Comparison of ENCODE assay signal across 9 cellular contexts in genomic region chr6:17505062-17505476, GRCh38.
DNase-seq lines count a peak whose midpoint lies in the region; ATAC-seq and TF ChIP-seq lines count a peak whose summit lies in the region.
"Had no signal": no experiment of that assay in that cellular context is flagged by ENCODE, and none has a peak within 500 bp of the region (broad histone marks: within the 10 kb centered on the region; RNA-seq: fewer than 3 reads in every experiment).

No MANE protein-coding gene starts in this region.

- no peak overlapping the region for H3K9ac ChIP-seq in OCI-LY3 (ENCODE audit: low read length)

- no peak overlapping the region for H2AFZ ChIP-seq in OCI-LY3 (ENCODE audit: low read depth, low read length)

- 68% methylated on average over 5 of the region's 5 CpGs for WGBS in suprapubic skin

- TF ChIP-seq CTCF in GM12865 (IDR thresholded peaks at IDR 0.05; ENCODE audit: insufficient read depth, low read depth, low read length, missing control alignments) (peak; percentile 14), OCI-LY3 (IDR thresholded peaks at IDR 0.05; ENCODE audit: low read depth, low read length) (peak; percentile 38), retinal pigment epithelial cell (conservative IDR thresholded peaks at IDR 0.05; ENCODE audit: low read depth, low read length) (peak; percentile 44), suprapubic skin (IDR thresholded peaks at IDR 0.05) (no peak)

- H3K36me3 ChIP-seq in OCI-LY3 (replicated peaks; ENCODE audit: low read depth, low read length) (no peaks in the 10 kb centered on the region), suprapubic skin (no peaks in the 10 kb centered on the region)

- H3K9me3 ChIP-seq in OCI-LY3 (ENCODE audit: insufficient read depth, low read length) (no peaks in the 10 kb centered on the region), suprapubic skin (no peaks in the 10 kb centered on the region)

- no peaks in the 10 kb centered on the region for H3K4me1 ChIP-seq in OCI-LY3 (ENCODE audit: low read length)
- H3K4me1 ChIP-seq in suprapubic skin, result no peaks in the 10 kb centered on the region

- H3K4me2 ChIP-seq in OCI-LY3 (ENCODE audit: low read length), result no peak overlapping the region

- no peak for TF ChIP-seq EP300 in suprapubic skin (IDR thresholded peaks at IDR 0.05)

- no peaks in the 10 kb centered on the region for H3K79me2 ChIP-seq in OCI-LY3 (ENCODE audit: low read length)

- ATAC-seq in esophagus mucosa (peak; percentile 56), GM18498 (IDR thresholded peaks at IDR 0.05; ENCODE audit: unreplicated experiment) (no peak)

- DNase-seq in GM12865 (ENCODE audit: low read depth) (peak; percentile 5), retinal pigment epithelial cell (ENCODE audit: low read depth) (no peak), NCI-H187 treated with DMSO at 0.1 percent for 48 hours (lab: John Stamatoyannopoulos, UW) (no peak), suprapubic skin (ENCODE audit: low spot score in 2 of 2) (no peak)
- DNase-seq in stimulated activated CD4-positive, alpha-beta T cell treated with anti-CD3 and anti-CD28 coated beads, Interleukin-2, amount 100 ng/mL, for 48 hours, result no peak
- DNase-seq: cortex of kidney had no signal

- H3K4me3 ChIP-seq in GM12865 (ENCODE audit: low read depth, low read length), result no peak overlapping the region
- no peak overlapping the region for H3K4me3 ChIP-seq in OCI-LY3 (ENCODE audit: low read length)
- no peak overlapping the region for H3K4me3 ChIP-seq in retinal pigment epithelial cell (ENCODE audit: low read length)
- no peak overlapping the region for H3K4me3 ChIP-seq in suprapubic skin

- TF ChIP-seq POLR2A in suprapubic skin (IDR thresholded peaks at IDR 0.05), result no peak

- H3K27me3 ChIP-seq in OCI-LY3 (ENCODE audit: low read depth, low read length) (no peaks in the 10 kb centered on the region), suprapubic skin (no peaks in the 10 kb centered on the region)

- H4K20me1 ChIP-seq in OCI-LY3 (ENCODE audit: insufficient read depth, low read length), result no peaks in the 10 kb centered on the region

- no peak overlapping the region for H3K27ac ChIP-seq in OCI-LY3 (ENCODE audit: low read length)
- no peak overlapping the region for H3K27ac ChIP-seq in suprapubic skin

Comparison
In these comparisons a context has a peak if more than half of its experiments do, and no peak if none do; other contexts are left out.
1. CTCF ChIP-seq: peak in GM12865 (single experiment), OCI-LY3 (single experiment) and retinal pigment epithelial cell (single experiment); none in suprapubic skin (0 of 2).